18 cellular contexts compared by ENCODE assay signal in genomic region chr9:134880484-134881312, GRCh38. TPM values are rescaled to one million over a fixed set of nuclear protein-coding genes. Genes with fewer than 3 reads are reported as not detected.
DNase-seq lines count a peak whose midpoint lies in the region; ATAC-seq, FAIRE-seq and TF ChIP-seq lines count a peak whose summit lies in the region.
"Had no signal": no experiment of that assay in that cellular context is flagged by ENCODE, and none has a peak within 500 bp of the region (broad histone marks: within the 10 kb centered on the region; RNA-seq: fewer than 3 reads in every experiment).

TSS of gene FCN2 (plus strand) at chr9:134880810. CDS start at chr9:134880822, 12 bp downstream.

- no peak within 1 kb of the TSS for H3K27ac Mint-ChIP-seq in activated CD8-positive, alpha-beta memory T cell treated with anti-CD3 and anti-CD28 coated beads, Interleukin-2, amount 10 ng/mL, durations not matched to agents 7 days and 5 days

- no peaks in the 10 kb centered on the region for H3K9me3 Mint-ChIP-seq in activated CD8-positive, alpha-beta memory T cell treated with anti-CD3 and anti-CD28 coated beads, Interleukin-2, amount 10 ng/mL, durations not matched to agents 7 days and 5 days (ENCODE audit: low read depth)

- no peaks in the 10 kb centered on the region for H3K27me3 ChIP-seq in liver (ENCODE audit: control insufficient read depth in 4 of 4, insufficient read depth in 4 of 4, low read length in 3 of 4)
- H3K27me3 ChIP-seq in HepG2 (ENCODE audit: control insufficient read depth in 1 of 2, insufficient read depth in 2 of 2, low read length in 2 of 2) = peaks cover 6 to 40% of the 10 kb centered on the region in 2 experiments

- TF ChIP-seq CTCF in liver (IDR thresholded peaks at IDR 0.05; ENCODE audit: low read depth, low read length, missing input control) (no peak), HepG2 (CRISPR knock-in tag; IDR thresholded peaks at IDR 0.05) (no peak)

- no peak within 1 kb of the TSS for H2AFZ ChIP-seq in HepG2 (ENCODE audit: low read length)
- H2AFZ ChIP-seq: PC-9 had no signal

- no peaks in the 10 kb centered on the region for H3K9me3 ChIP-seq in liver (ENCODE audit: control insufficient read depth in 4 of 4, low read length in 3 of 4)
- H3K9me3 ChIP-seq in HepG2 (ENCODE audit: low read length) = no peaks in the 10 kb centered on the region
- H3K9me3 ChIP-seq: Caco-2 had no signal

- DNase-seq in HepG2 (ENCODE audit: low spot score) (no peak), left lobe of liver (ENCODE audit: low spot score) (peak; percentile 49), SW480 (ENCODE audit: low spot score) (no peak), putamen (ENCODE audit: low spot score) (no peak)
- DNase-seq in activated CD8-positive, alpha-beta memory T cell treated with anti-CD3 and anti-CD28 coated beads, Interleukin-2, amount 10 ng/mL, durations not matched to agents 7 days and 5 days = peak; percentile 26
- DNase-seq: Caco-2, DMS153, GOT3, Kasumi-1, MM.1S, NCI-H1092 treated with DMSO at 0.1 percent for 48 hours, NCI-H187 treated with DMSO at 0.1 percent for 48 hours, NCI-H748 treated with DMSO at 0.1 percent for 48 hours, PC-9 had no signal

- H3K4me3 ChIP-seq in liver (ENCODE audit: low read depth in 1 of 3, low read length in 3 of 3) = peak within 1 kb of the TSS in 2 of 3 donors; percentile 28 to 34
- no peak within 1 kb of the TSS for H3K4me3 ChIP-seq in HepG2 (replicated peaks in 1 of 3; ENCODE audit: insufficient read depth in 1 of 3, low read depth in 2 of 3, low read length in 3 of 3)
- H3K4me3 ChIP-seq: PC-9 had no signal

- no peaks in the 10 kb centered on the region for H3K79me2 ChIP-seq in HepG2 (ENCODE audit: insufficient read depth, low read length)

- TF ChIP-seq EP300 in HepG2 (IDR thresholded peaks at IDR 0.05; ENCODE audit: low read depth in 2 of 2, low read length in 2 of 2) (no peak), HepG2 (CRISPR knock-in tag; IDR thresholded peaks at IDR 0.05; ENCODE audit: borderline replicate concordance) (no peak)

- no peak for ATAC-seq in HepG2
- ATAC-seq in activated CD8-positive, alpha-beta memory T cell treated with anti-CD3 and anti-CD28 coated beads, Interleukin-2, amount 10 ng/mL, durations not matched to agents 7 days and 5 days = no peak
- peak; percentile 61 for ATAC-seq in left lobe of liver
- no peak for ATAC-seq in HG02840 (IDR thresholded peaks at IDR 0.05; ENCODE audit: low FRiP score, unreplicated experiment)

- no peaks in the 10 kb centered on the region for H3K36me3 Mint-ChIP-seq in activated CD8-positive, alpha-beta memory T cell treated with anti-CD3 and anti-CD28 coated beads, Interleukin-2, amount 10 ng/mL, durations not matched to agents 7 days and 5 days

- H4K20me1 ChIP-seq in HepG2 (ENCODE audit: insufficient read depth, low read length) = no peaks in the 10 kb centered on the region

- no peak for TF ChIP-seq POLR2A in HepG2 (IDR thresholded peaks at IDR 0.05; ENCODE audit: insufficient read depth in 1 of 2, low read depth in 2 of 2, low read length in 2 of 2)

- H3K27ac ChIP-seq in liver (ENCODE audit: low read depth in 1 of 2, low read length in 2 of 2) = peak within 1 kb of the TSS in 1 of 2 donors; percentile 38
- H3K27ac ChIP-seq in HepG2 (ENCODE audit: extremely low read length, insufficient read depth, low read length) = no peak within 1 kb of the TSS
- H3K27ac ChIP-seq: PC-9 had no signal

- no peak for FAIRE-seq in HepG2 (lab: Jason Lieb, UNC)

- intact Hi-C loops in HepG2 (cut with micrococcal nuclease; ENCODE audit: unreplicated experiment) = no loop called here

- 67% methylated on average over 25 of the region's 25 CpGs for WGBS in liver
- WGBS in HepG2 (ENCODE audit: low lambda C conversion rate) = 7% methylated on average over 25 of the region's 25 CpGs

- H3K36me3 ChIP-seq in liver (ENCODE audit: control insufficient read depth in 4 of 4, insufficient read depth in 3 of 4, low read depth in 1 of 4, low read length in 3 of 4) (no peaks in the 10 kb centered on the region), HepG2 (replicated peaks in 1 of 2; ENCODE audit: control insufficient read depth in 1 of 2, insufficient read depth in 2 of 2, low read length in 2 of 2) (no peaks in the 10 kb centered on the region)

- H3K9ac ChIP-seq in liver (ENCODE audit: low read depth in 1 of 2, low read length in 2 of 2) (no peak within 1 kb of the TSS), HepG2 (ENCODE audit: insufficient read depth, low read depth, low read length) (no peak within 1 kb of the TSS)

- POLR2A ChIA-PET in HepG2 (lab: Yijun Ruan, JAX) = no interaction called here

- no peaks in the 10 kb centered on the region for H3K4me1 Mint-ChIP-seq in activated CD8-positive, alpha-beta memory T cell treated with anti-CD3 and anti-CD28 coated beads, Interleukin-2, amount 10 ng/mL, durations not matched to agents 7 days and 5 days

- peaks cover 4% of the 10 kb centered on the region for H3K27me3 Mint-ChIP-seq in activated CD8-positive, alpha-beta memory T cell treated with anti-CD3 and anti-CD28 coated beads, Interleukin-2, amount 10 ng/mL, durations not matched to agents 7 days and 5 days

- TF ChIP-seq RAD21 in liver (IDR thresholded peaks at IDR 0.05) (no peak), HepG2 (CRISPR knock-in tag; IDR thresholded peaks at IDR 0.05) (no peak)

- H3K4me2 ChIP-seq in HepG2 (ENCODE audit: low read depth, low read length) = no peak within 1 kb of the TSS
- H3K4me2 ChIP-seq: PC-9 had no signal

- in situ Hi-C loops in HepG2 (cut with HindIII; ENCODE audit: extremely low pct_ligation_motif_present, low pct_unique_long_range_greater_than_20kb) = no loop called here

- CTCF ChIA-PET in HepG2 (lab: Yijun Ruan, JAX; ENCODE audit: low intra/inter-chr PET ratio, low total read pairs) = no interaction called here
- CTCF ChIA-PET in activated CD8-positive, alpha-beta memory T cell treated with anti-CD3 and anti-CD28 coated beads, Interleukin-2, amount 10 ng/mL, durations not matched to agents 7 days and 5 days (lab: Charles Lee) = no interaction called here

- H3K4me3 Mint-ChIP-seq in activated CD8-positive, alpha-beta memory T cell treated with anti-CD3 and anti-CD28 coated beads, Interleukin-2, amount 10 ng/mL, durations not matched to agents 7 days and 5 days = no peak within 1 kb of the TSS

- no peaks in the 10 kb centered on the region for H3K4me1 ChIP-seq in liver (ENCODE audit: control insufficient read depth in 4 of 4, insufficient read depth in 4 of 4, low read length in 3 of 4)
- H3K4me1 ChIP-seq in HepG2 (ENCODE audit: insufficient read depth, low read length) = no peaks in the 10 kb centered on the region
- H3K4me1 ChIP-seq: Caco-2 had no signal

- no TSS peak for BruUV-seq in HepG2 (replicated peaks; lab: Mats Ljungman, UMichigan)

TF ChIP-seq in liver, 16 proteins besides CTCF, POLR2A, EP300 and RAD21:
- no peak for TF ChIP-seq TAF1 (conservative IDR thresholded peaks at IDR 0.05)
- no peak for TF ChIP-seq SP1 (IDR thresholded peaks at IDR 0.05)
- no peak for TF ChIP-seq MAX (IDR thresholded peaks at IDR 0.05)
- TF ChIP-seq FOXA2 (IDR thresholded peaks at IDR 0.05) = no peak

TF ChIP-seq in HepG2, 621 proteins besides CTCF, POLR2A, EP300 and RAD21 (continues in another document):
- TF ChIP-seq ZNF432 (CRISPR knock-in tag; IDR thresholded peaks at IDR 0.05; ENCODE audit: borderline replicate concordance) (no peak), MAZ (IDR thresholded peaks at IDR 0.05; ENCODE audit: borderline replicate concordance, low read depth, low read length) (no peak), MAZ (CRISPR knock-in tag; IDR thresholded peaks at IDR 0.05; ENCODE audit: low read depth) (no peak), MEIS1 (CRISPR knock-in tag; IDR thresholded peaks at IDR 0.05; ENCODE audit: borderline replicate concordance) (no peak)

RNA-seq across cellular contexts. Expression of gene FCN2, which starts in this region (rescaled TPM):
- total RNA-seq in liver (100 to 1,000 TPM in 1 of 2 donors, 10 to 100 TPM in 1; 23.6 to 124 TPM), HepG2 (2016; rRNA removed; fragmentation: Illumina TruSeq; extraction: Trizol) (not detected in 2 replicates), left lobe of liver (95.7 TPM)
- polyA plus RNA-seq in liver (100 to 1,000 TPM; 118 to 186 TPM), HepG2 (2011; rRNA removed) (not detected in 2 replicates)
- not detected in 2 replicates for total RNA-seq in HepG2 (2016; cell fraction: cytosol; rRNA removed; fragmentation: Illumina TruSeq; extraction: Trizol; ENCODE audit: low read depth)
- total RNA-seq in HepG2 (2016; cell fraction: insoluble cytoplasmic fraction; rRNA removed; fragmentation: Illumina TruSeq; extraction: Trizol) = not detected in 2 replicates
- not detected in 2 replicates for total RNA-seq in HepG2 (2016; cell fraction: membrane; rRNA removed; fragmentation: Illumina TruSeq; extraction: Trizol)
- total RNA-seq in HepG2 (2016; cell fraction: nucleus; rRNA removed; fragmentation: Illumina TruSeq; extraction: Trizol) = not detected in 2 replicates
- not detected in 2 replicates for polyA plus RNA-seq in HepG2 (2011; cell fraction: cytosol; rRNA removed)
- not detected in 2 replicates for polyA plus RNA-seq in HepG2 (2011; cell fraction: nucleus; rRNA removed)
- not detected in 2 replicates for polyA plus RNA-seq in HepG2 (2012)
- polyA plus RNA-seq in HepG2 (2016; cell fraction: cytosol; fragmentation: Illumina TruSeq; extraction: Trizol; ENCODE audit: low read depth) = not detected in 2 replicates
- not detected in 2 replicates for polyA plus RNA-seq in HepG2 (2016; cell fraction: insoluble cytoplasmic fraction; fragmentation: Illumina TruSeq; extraction: Trizol; ENCODE audit: low read depth)
- polyA plus RNA-seq in HepG2 (2016; cell fraction: membrane; fragmentation: Illumina TruSeq; extraction: Trizol; ENCODE audit: low read depth) = not detected in 2 replicates
- not detected in 2 replicates for polyA plus RNA-seq in HepG2 (2016; cell fraction: nucleus; fragmentation: Illumina TruSeq; extraction: Trizol; ENCODE audit: insufficient read depth, low read depth)
- polyA minus RNA-seq in HepG2 (2011; rRNA and poly(A)+ RNA removed; ENCODE audit: low replicate concordance) = not detected in 2 replicates
- polyA minus RNA-seq in HepG2 (2011; cell fraction: cytosol; rRNA and poly(A)+ RNA removed) = not detected in 2 replicates
- not detected in 2 replicates for polyA minus RNA-seq in HepG2 (2011; cell fraction: nucleus; rRNA and poly(A)+ RNA removed)
- not detected for total RNA-seq in activated CD8-positive, alpha-beta memory T cell treated with anti-CD3 and anti-CD28 coated beads, Interleukin-2, amount 10 ng/mL, durations not matched to agents 7 days and 5 days
- total RNA-seq: Caco-2, NCI-H460, PC-9, SK-MEL-5 had no signal

Comparison
In these comparisons a context has a peak if more than half of its experiments do, and no peak if none do; other contexts are left out.
1. RNA of gene FCN2 (total RNA-seq): 23.6 to 124 TPM in liver and 95.7 TPM in left lobe of liver (single experiment); not detected in HepG2 and not detected in activated CD8-positive, alpha-beta memory T cell treated with anti-CD3 and anti-CD28 coated beads, Interleukin-2, amount 10 ng/mL, durations not matched to agents 7 days and 5 days; every median in the first group is over 10 times any median in the second.
2. RNA of gene FCN2 (polyA plus RNA-seq): 118 to 186 TPM in liver; not detected in HepG2; every median in the first group is over 100 times any median in the second.
3. H3K4me3 ChIP-seq: peak in liver (2 of 3); none in HepG2 (0 of 3).
4. Peak in DNase-seq in activated CD8-positive, alpha-beta memory T cell treated with anti-CD3 and anti-CD28 coated beads, Interleukin-2, amount 10 ng/mL, durations not matched to agents 7 days and 5 days; RNA of the gene not detected or under 1 TPM.